22 cellular contexts compared by ENCODE assay signal in genomic region chr7:5294169-5294987, GRCh38.
"Had no signal": no experiment of that assay in that cellular context is flagged by ENCODE, and none has a peak within 500 bp of the region (broad histone marks: within the 10 kb centered on the region; RNA-seq: fewer than 3 reads in every experiment).

No MANE protein-coding gene starts in this region.

- H3K4me3 ChIP-seq: MG63, SJCRH30 had no signal

- H3K9me3 ChIP-seq: MG63, SJCRH30, SK-N-SH had no signal

- FAIRE-seq: astrocyte had no signal

- H3K27me3 ChIP-seq: MG63, SJCRH30 had no signal

- DNase-seq: activated CD4-positive, alpha-beta memory T cell treated with anti-CD3 and anti-CD28 coated beads for 36 hours; activated CD4-positive, alpha-beta T cell treated with anti-CD3 and anti-CD28 coated beads, Interleukin-2, amount 10 ng/mL, durations not matched to agents 7 days and 5 days; activated CD4-positive, CD25-positive, alpha-beta regulatory T cell; activated CD8-positive, alpha-beta memory T cell treated with anti-CD3 and anti-CD28 coated beads for 24 hours; activated gamma-delta T cell; activated naive CD4-positive, alpha-beta T cell treated with anti-CD3 and anti-CD28 coated beads for 36 hours; activated T-cell treated with anti-CD3 and anti-CD28 coated beads, Interleukin-2, amount 50 U/mL, for 4 hours; MG63; MV-4-11; NCI-H1092 treated with DMSO at 0.1 percent for 48 hours; NCI-H1436; NCI-H1694 treated with DMSO at 0.1 percent for 48 hours; NCI-H2081; NCI-H510A treated with DMSO at 0.1 percent for 48 hours; NCI-H69; Right ventricle myocardium superior; SJCRH30; SK-N-SH; T-helper 1 cell had no signal

- H3K27ac ChIP-seq: RWPE1, SJCRH30, VCaP had no signal

- H3K36me3 ChIP-seq: MG63 had no signal

- H3K9ac ChIP-seq: SK-N-SH had no signal

- H3K4me1 ChIP-seq: SJCRH30 had no signal

- ATAC-seq: activated T-cell treated with anti-CD3 and anti-CD28 coated beads, Interleukin-2, amount 50 U/mL, for 4 hours had no signal

- H3K4me2 ChIP-seq: SK-N-SH had no signal
